1 cellular context compared by ENCODE assay signal in the genomic region with DNA sequence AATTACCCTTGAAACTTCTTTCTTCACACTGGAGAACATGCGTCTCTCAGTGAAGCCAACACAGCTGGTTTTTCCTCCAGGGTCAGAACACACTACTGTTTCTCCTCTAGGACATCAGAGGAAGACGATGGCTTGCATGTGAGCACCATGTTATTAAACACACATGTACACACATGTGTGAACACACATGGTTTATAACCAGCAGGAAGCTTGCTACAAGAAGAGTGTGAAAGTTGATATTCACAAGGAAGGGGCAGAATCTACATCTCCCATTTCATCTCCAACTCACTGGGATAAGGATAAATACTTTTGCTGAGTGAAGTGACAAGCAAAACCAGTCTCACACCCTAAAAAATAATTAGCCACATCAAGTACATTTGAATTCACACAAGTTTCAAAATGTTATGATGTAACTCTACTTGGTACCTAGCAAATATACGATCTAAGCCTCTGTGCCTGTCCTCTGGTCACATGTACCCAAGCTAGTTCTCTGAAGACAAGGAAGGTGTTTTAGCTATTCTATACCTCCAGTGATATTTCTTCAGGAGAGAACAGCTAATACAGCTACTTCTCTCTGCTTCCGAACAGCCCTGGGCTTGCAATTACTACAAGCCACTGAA.
TF ChIP-seq lines count a peak whose summit lies in the region.

No MANE protein-coding gene starts in this region.

TF ChIP-seq in HCT116, 20 proteins besides CTCF, POLR2A, EP300 and RAD21 (continued from another document):
- no peak for TF ChIP-seq TCF7L2 (IDR thresholded peaks at IDR 0.05; ENCODE audit: borderline replicate concordance, extremely low read depth, insufficient read depth, insufficient read length)
